Comparison of ENCODE assay signal across 1 cellular context in genomic region chr7:591856-592628, GRCh38.
TF ChIP-seq lines count a peak whose summit lies in the region.

No MANE protein-coding gene starts in this region.

TF ChIP-seq in H1, 55 proteins besides CTCF, POLR2A, EP300 and RAD21 (continued from another document):
- no peak for TF ChIP-seq SIN3A (conservative IDR thresholded peaks at IDR 0.05 in 1 of 2, IDR thresholded peaks at IDR 0.05 in 1 of 2; ENCODE audit: low read depth in 1 of 2, low read length in 2 of 2)
- no peak for TF ChIP-seq USF2 (IDR thresholded peaks at IDR 0.05; ENCODE audit: low read length)
- no peak for TF ChIP-seq ASH2L (IDR thresholded peaks at IDR 0.05; ENCODE audit: low read length)
